In the genomic region with DNA sequence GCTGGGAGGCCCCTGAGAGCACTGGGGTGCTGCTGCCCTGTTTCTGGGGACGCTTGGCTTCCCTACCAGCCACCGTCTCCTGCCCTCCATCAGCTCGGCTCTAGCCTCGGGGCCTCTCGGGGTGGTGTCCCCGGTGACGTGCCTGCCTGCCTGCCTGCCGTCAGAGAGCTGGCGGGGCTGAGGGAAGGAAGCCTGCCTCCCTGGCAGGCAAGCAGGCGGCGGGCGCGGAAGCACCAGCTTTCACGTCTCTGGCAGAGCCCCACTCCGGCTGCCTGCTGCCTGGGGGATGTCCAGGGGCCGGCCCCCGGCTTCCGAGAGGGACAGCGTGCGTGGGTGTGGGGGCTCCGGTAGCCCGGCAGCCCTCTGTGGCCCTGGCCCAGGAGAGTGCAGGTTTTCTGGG, we compare ENCODE assay signal across 15 cellular contexts. TPM values are rescaled to one million over a fixed set of nuclear protein-coding genes. Genes with fewer than 3 reads are reported as not detected.
DNase-seq lines count a peak whose midpoint lies in the region; ATAC-seq, FAIRE-seq and TF ChIP-seq lines count a peak whose summit lies in the region.
"Had no signal": no experiment of that assay in that cellular context is flagged by ENCODE, and none has a peak within 500 bp of the region (broad histone marks: within the 10 kb centered on the region; RNA-seq: fewer than 3 reads in every experiment).

No MANE protein-coding gene starts in this region.

- no peak for TF ChIP-seq CTCF in foreskin keratinocyte (conservative IDR thresholded peaks at IDR 0.05)
- no peak for TF ChIP-seq CTCF in D721Med (IDR thresholded peaks at IDR 0.05; ENCODE audit: insufficient read depth, missing control alignments)

- H3K27me3 ChIP-seq in foreskin keratinocyte: peaks cover 11% of the 10 kb centered on the region

- no peak overlapping the region for H3K4me3 ChIP-seq in SK-N-MC
- H3K4me3 ChIP-seq: coronary artery had no signal

- H3K27ac ChIP-seq in SK-N-MC (peak overlapping the region; percentile 77), foreskin keratinocyte (peak overlapping the region; percentile 60)

- no peak for FAIRE-seq in D721Med (lab: Jason Lieb, UNC)

- DNase-seq in AG08396 (ENCODE audit: low spot score) (peak; percentile 75), SK-N-MC (ENCODE audit: low read depth, low spot score) (no peak), foreskin keratinocyte (peak in 1 of 2 donors; percentile 29), mucosa of gallbladder (ENCODE audit: low spot score) (peak; percentile 54), left lobe of liver (ENCODE audit: low spot score) (no peak), NCI-H748 treated with DMSO at 0.1 percent for 48 hours (lab: John Stamatoyannopoulos, UW) (no peak), ecto neural progenitor cell (ENCODE audit: low spot score) (no peak), D721Med (ENCODE audit: insufficient read length, low spot score) (no peak)
- DNase-seq: activated CD4-positive, CD25-positive, alpha-beta regulatory T cell treated with anti-CD3 and anti-CD28 coated beads, Interleukin-2, amount 50 U/mL, for 72 hours; activated T-cell treated with anti-CD3 and anti-CD28 coated beads for 4 hours; kidney glomerular epithelial cell; NCI-H187 treated with DMSO at 0.1 percent for 48 hours; stimulated activated CD4-positive, alpha-beta T cell treated with anti-CD3 and anti-CD28 coated beads, Interleukin-12 subunit alpha, Interleukin-12 subunit beta, amount 100 ng/mL, for 4 hours; T-cell had no signal

- H3K4me1 ChIP-seq in foreskin keratinocyte: peaks cover 4% of the 10 kb centered on the region

- ATAC-seq in foreskin keratinocyte (peak; percentile 49), left lobe of liver (no peak)
- ATAC-seq: T-cell had no signal

- H3K9me3 ChIP-seq in SK-N-MC (ENCODE audit: low read depth, low read length): no peaks in the 10 kb centered on the region

- no peaks in the 10 kb centered on the region for H3K36me3 ChIP-seq in SK-N-MC (ENCODE audit: insufficient read depth, low read length)

- peak overlapping the region; percentile 53 for H3K9ac ChIP-seq in SK-N-MC (ENCODE audit: insufficient read length)

RNA-seq across cellular contexts. Expression of a gene that starts 9.3 kb away (rescaled TPM):
- 87.1 and 87.4 TPM in 2 replicates for total RNA-seq in foreskin keratinocyte
- polyA plus RNA-seq in foreskin keratinocyte: 135 and 144 TPM in 2 replicates
- 43.4 TPM for total RNA-seq in mucosa of gallbladder
- 60.0 TPM for total RNA-seq in left lobe of liver

RNA-seq across cellular contexts. Expression of a gene that starts 9.8 kb away (rescaled TPM):
- total RNA-seq in foreskin keratinocyte (15.9 and 16.2 TPM in 2 replicates), mucosa of gallbladder (26.4 TPM), left lobe of liver (19.4 TPM)
- polyA plus RNA-seq in foreskin keratinocyte: 12.7 and 12.8 TPM in 2 replicates

RNA-seq across cellular contexts. Expression of a gene that starts 18.1 kb away (rescaled TPM):
- 27.5 and 30.2 TPM in 2 replicates for total RNA-seq in foreskin keratinocyte
- polyA plus RNA-seq in foreskin keratinocyte: 43.9 and 46.1 TPM in 2 replicates
- total RNA-seq in mucosa of gallbladder: 8.9 TPM
- 8.7 TPM for total RNA-seq in left lobe of liver

RNA-seq across cellular contexts. Expression of a gene that starts 24.2 kb away (rescaled TPM):
- total RNA-seq in foreskin keratinocyte (59.6 and 69.0 TPM in 2 replicates), mucosa of gallbladder (102 TPM), left lobe of liver (1,477 TPM)
- polyA plus RNA-seq in foreskin keratinocyte: 97.4 and 98.0 TPM in 2 replicates

RNA-seq across cellular contexts. Expression of a gene that starts 35.9 kb away (rescaled TPM):
- total RNA-seq in foreskin keratinocyte (16.7 and 20.2 TPM in 2 replicates), mucosa of gallbladder (45.4 TPM), left lobe of liver (62.9 TPM)
- 16.6 and 21.5 TPM in 2 replicates for polyA plus RNA-seq in foreskin keratinocyte

Comparison
In these comparisons a context has a peak if more than half of its experiments do, and no peak if none do; other contexts are left out.
1. DNase-seq: peak in AG08396 (single experiment) and mucosa of gallbladder (single experiment); none in SK-N-MC (single experiment), left lobe of liver (single experiment), NCI-H748 treated with DMSO at 0.1 percent for 48 hours (single experiment), ecto neural progenitor cell (single experiment) and D721Med (single experiment).